In the genomic region with DNA sequence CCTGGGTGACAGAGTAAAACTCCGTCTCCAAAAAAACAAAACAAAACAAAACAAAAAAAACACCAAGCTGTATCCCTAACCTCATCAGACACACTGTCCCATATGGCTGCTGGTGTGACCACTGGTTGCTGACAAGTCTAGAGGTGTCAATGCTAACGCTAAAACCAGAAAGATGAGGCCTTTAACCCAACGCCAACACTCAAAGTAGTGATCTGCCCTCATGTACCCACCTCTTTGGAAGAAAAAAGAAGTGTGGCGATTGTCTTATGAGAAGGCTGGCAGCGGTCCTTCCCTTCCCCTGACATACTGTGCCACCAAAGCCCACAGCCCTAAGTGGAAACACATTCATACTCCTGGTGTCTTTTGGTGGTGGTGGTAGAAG, we compare ENCODE assay signal across 8 cellular contexts. TPM values are rescaled to one million over a fixed set of nuclear protein-coding genes. Genes with fewer than 3 reads are reported as not detected.
A peak's percentile ranks its signal among the peaks of the same experiment; 100 is the strongest.
DNase-seq lines count a peak whose midpoint lies in the region; ATAC-seq, FAIRE-seq and TF ChIP-seq lines count a peak whose summit lies in the region.

No MANE protein-coding gene starts in this region.

- POLR2A ChIA-PET in RWPE1 (lab: Yijun Ruan, JAX; ENCODE audit: low non-redundant PET) = interaction anchor here (0.5 to 1.0 kb wide), 3 partner anchors 10 to 195 kb away, joined by 3 to 6 read pairs (median 5); partner anchors contain the start of gene SERTAD2

- peaks cover 3 to 9% of the 10 kb centered on the region in 2 donors for H3K4me1 ChIP-seq in small intestine (ENCODE audit: control insufficient read depth in 2 of 2, insufficient read depth in 1 of 2, low read depth in 1 of 2, low read length in 1 of 2)

- no peak for FAIRE-seq in small intestine (lab: Jason Lieb, UNC)

- TF ChIP-seq CTCF in RWPE1 (conservative IDR thresholded peaks at IDR 0.05; ENCODE audit: low read depth) (no peak), fibroblast of pulmonary artery (IDR thresholded peaks at IDR 0.05; ENCODE audit: low read length, missing control alignments) (no peak)

- no peaks in the 10 kb centered on the region for H3K36me3 ChIP-seq in small intestine (ENCODE audit: control insufficient read depth in 2 of 2, insufficient read depth in 2 of 2, low read length in 2 of 2)

- CTCF ChIA-PET in RWPE1 (lab: Yijun Ruan, JAX) = interaction anchor here (0.6 to 1.1 kb wide), 3 partner anchors 10 to 63 kb away, joined by 3 to 5 read pairs (median 3); partner anchors contain the start of gene SERTAD2

- H3K27me3 ChIP-seq in small intestine (ENCODE audit: control insufficient read depth in 2 of 2, insufficient read depth in 2 of 2, low read length in 2 of 2) = no peaks in the 10 kb centered on the region

- H3K9me3 ChIP-seq in small intestine (ENCODE audit: control insufficient read depth, low read depth) = no peaks in the 10 kb centered on the region

- H3K27ac ChIP-seq in RWPE1 (peak overlapping the region; percentile 98), small intestine (ENCODE audit: low read depth in 1 of 2, low read length in 1 of 2) (peak overlapping the region; percentile 56 to 88)

- H3K4me3 ChIP-seq in fibroblast of pulmonary artery (replicated peaks; ENCODE audit: low read depth, low read length) (peak overlapping the region; percentile 63), small intestine (ENCODE audit: low read depth in 1 of 2, low read length in 2 of 2) (no peak overlapping the region)

- 74 to 95% (median 80%) methylated on average over 5 of the region's 5 CpGs for WGBS in small intestine, 3 donors

- DNase-seq in RWPE1 (ENCODE audit: low spot score) (no peak), fibroblast of pulmonary artery (ENCODE audit: low read depth) (no peak), small intestine (no peak), NK-92 (lab: John Stamatoyannopoulos, UW; ENCODE audit: unreplicated experiment) (no peak), epidermal melanocyte (ENCODE audit: insufficient read length, low spot score) (no peak)

- ATAC-seq in GM21515 (IDR thresholded peaks at IDR 0.05; ENCODE audit: unreplicated experiment) = peak; percentile 0
- ATAC-seq in HG03520 (IDR thresholded peaks at IDR 0.05; ENCODE audit: unreplicated experiment) = no peak
- no peak for ATAC-seq in GM21825 (IDR thresholded peaks at IDR 0.05; ENCODE audit: unreplicated experiment)

RNA-seq across cellular contexts. Expression of gene SERTAD2, which starts 9.9 kb away (rescaled TPM):
- polyA plus RNA-seq in small intestine = 1 to 10 TPM; 2.7 to 7.8 (median 3.8) TPM
